11 cellular contexts compared by ENCODE assay signal in the genomic region with DNA sequence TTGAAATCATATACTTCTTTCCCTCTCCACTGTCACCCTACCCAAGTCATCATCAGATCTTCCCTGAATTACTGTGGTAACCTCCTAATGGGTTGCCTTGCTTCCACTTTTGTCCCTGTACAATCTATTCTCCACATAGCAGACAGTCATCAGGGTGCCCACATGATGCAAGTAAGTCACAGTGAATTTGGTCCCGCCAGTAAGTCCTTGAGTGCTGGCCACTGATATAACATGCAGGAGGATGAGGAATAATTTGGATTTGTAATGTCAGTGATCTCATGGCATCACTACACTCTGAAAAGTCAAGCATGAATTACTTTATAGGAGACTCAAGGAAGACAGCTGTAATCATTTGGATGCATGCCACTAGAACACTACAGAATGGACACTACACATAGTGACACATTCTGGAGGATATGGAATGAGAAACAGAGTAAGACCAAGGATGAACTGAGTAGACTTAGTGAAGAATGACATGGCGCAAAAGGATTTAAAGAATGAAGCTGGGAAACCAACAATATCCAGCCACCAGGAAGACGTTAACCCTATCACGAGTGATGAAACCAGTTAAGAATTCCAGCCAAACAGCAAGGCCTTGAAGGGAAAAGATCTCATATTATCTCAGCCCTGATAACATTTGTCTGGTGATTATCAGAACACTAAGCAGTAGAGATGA. TPM values are rescaled to one million over a fixed set of nuclear protein-coding genes. Genes with fewer than 3 reads are reported as not detected.
A peak's percentile ranks its signal among the peaks of the same experiment; 100 is the strongest.
DNase-seq lines count a peak whose midpoint lies in the region; ATAC-seq and TF ChIP-seq lines count a peak whose summit lies in the region.
"Had no signal": no experiment of that assay in that cellular context is flagged by ENCODE, and none has a peak within 500 bp of the region (broad histone marks: within the 10 kb centered on the region; RNA-seq: fewer than 3 reads in every experiment).

No MANE protein-coding gene starts in this region.

- 61% methylated on average over 4 of the region's 4 CpGs for WGBS in body of pancreas, 2 donors

- TF ChIP-seq POLR2A in body of pancreas (IDR thresholded peaks at IDR 0.05): no peak

- ATAC-seq in body of pancreas (peak; percentile 7), HG03565 (IDR thresholded peaks at IDR 0.05; ENCODE audit: unreplicated experiment) (no peak), GM21576 (IDR thresholded peaks at IDR 0.05; ENCODE audit: unreplicated experiment) (no peak), upper lobe of right lung (no peak)

- H3K27ac ChIP-seq in body of pancreas (peak overlapping the region in 2 of 4 donors; percentile 49 to 54), upper lobe of right lung (no peak overlapping the region)
- H3K27ac ChIP-seq: PC-9, upper lobe of left lung had no signal

- intact Hi-C loops in body of pancreas (cut with DNase I) (no loop called here), upper lobe of right lung (cut with DNase I) (no loop called here)

- in situ Hi-C loops in ACHN (cut with HindIII; ENCODE audit: low pct_ligation_motif_present, low pct_unique_long_range_greater_than_20kb, low sequenced_read_pairs): no loop called here

- no peak for TF ChIP-seq CTCF in body of pancreas (IDR thresholded peaks at IDR 0.05)
- no peak for TF ChIP-seq CTCF in kidney epithelial cell (IDR thresholded peaks at IDR 0.05; ENCODE audit: insufficient read depth, low read length, poor library complexity, severe bottlenecking)
- no peak for TF ChIP-seq CTCF in upper lobe of right lung (IDR thresholded peaks at IDR 0.05)

- H3K27me3 ChIP-seq in body of pancreas (no peaks in the 10 kb centered on the region), kidney epithelial cell (ENCODE audit: control insufficient read depth, insufficient read depth, low read length) (no peaks in the 10 kb centered on the region), upper lobe of right lung (no peaks in the 10 kb centered on the region)
- H3K27me3 ChIP-seq: upper lobe of left lung had no signal

- DNase-seq in ACHN: peak; percentile 97
- DNase-seq in HS-27A (ENCODE audit: low read depth): peak; percentile 81
- DNase-seq in body of pancreas: no peak
- peak; percentile 60 for DNase-seq in kidney epithelial cell (ENCODE audit: low read depth)
- no peak for DNase-seq in activated effector memory CD4-positive, alpha-beta T cell treated with anti-CD3 and anti-CD28 coated beads, Interleukin-2, amount 50 U/mL, for 16 hours
- no peak for DNase-seq in upper lobe of right lung
- DNase-seq: NCI-H1436, PC-9, upper lobe of left lung had no signal

- H3K4me3 ChIP-seq in body of pancreas (no peak overlapping the region), kidney epithelial cell (ENCODE audit: low read depth, low read length) (no peak overlapping the region), upper lobe of right lung (no peak overlapping the region)
- H3K4me3 ChIP-seq: PC-9, upper lobe of left lung had no signal

- H3K4me1 ChIP-seq in body of pancreas (peaks cover 24% of the 10 kb centered on the region), upper lobe of right lung (peaks cover 9% of the 10 kb centered on the region)
- H3K4me1 ChIP-seq: upper lobe of left lung had no signal

- H3K36me3 ChIP-seq in body of pancreas (replicated peaks in 1 of 2; ENCODE audit: insufficient read depth in 1 of 2, low read depth in 2 of 2) (no peaks in the 10 kb centered on the region), kidney epithelial cell (ENCODE audit: control insufficient read depth, insufficient read depth, low read length) (no peaks in the 10 kb centered on the region), upper lobe of right lung (no peaks in the 10 kb centered on the region)
- H3K36me3 ChIP-seq: upper lobe of left lung had no signal

- H3K9me3 ChIP-seq in body of pancreas: no peaks in the 10 kb centered on the region
- H3K9me3 ChIP-seq in upper lobe of right lung: no peaks in the 10 kb centered on the region
- H3K9me3 ChIP-seq: upper lobe of left lung had no signal

RNA-seq across cellular contexts. Expression of gene MARCHF3, which starts 28.6 kb away (rescaled TPM):
- 1 to 10 TPM; 2.1 to 8.2 TPM for total RNA-seq in body of pancreas
- 0.46 and 2.2 TPM in 2 replicates for total RNA-seq in kidney epithelial cell
- total RNA-seq in upper lobe of right lung: 11.1 TPM

Comparison
In these comparisons a context has a peak if more than half of its experiments do, and no peak if none do; other contexts are left out.
1. DNase-seq: peak in ACHN (single experiment), HS-27A (single experiment) and kidney epithelial cell (single experiment); none in body of pancreas (0 of 4), activated effector memory CD4-positive, alpha-beta T cell treated with anti-CD3 and anti-CD28 coated beads, Interleukin-2, amount 50 U/mL, for 16 hours (single experiment) and upper lobe of right lung (single experiment).